8 cellular contexts compared by ENCODE assay signal in the genomic region with DNA sequence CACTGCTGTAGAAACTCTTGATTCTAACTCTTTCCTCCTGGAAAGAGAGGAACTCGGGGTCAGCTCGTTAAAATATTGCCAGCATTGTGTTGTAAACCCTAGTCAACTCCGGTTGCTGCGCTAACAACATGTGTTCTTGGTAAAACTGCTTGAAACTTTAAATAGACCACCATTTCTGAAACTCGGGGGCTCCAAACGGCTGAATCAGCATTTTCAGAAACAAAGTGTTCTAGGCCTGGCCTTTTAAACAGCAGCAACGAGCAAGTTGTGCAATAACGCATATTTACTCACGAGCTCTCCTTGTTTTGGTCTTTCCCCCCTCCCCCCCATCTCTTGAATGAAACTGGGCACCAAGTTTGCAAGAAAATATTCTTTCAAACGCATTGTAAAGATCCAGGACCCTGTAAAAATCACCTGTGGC. TPM values are rescaled to one million over a fixed set of nuclear protein-coding genes. Genes with fewer than 3 reads are reported as not detected.
DNase-seq lines count a peak whose midpoint lies in the region; ATAC-seq and TF ChIP-seq lines count a peak whose summit lies in the region.

No MANE protein-coding gene starts in this region.

- no peaks in the 10 kb centered on the region for H3K36me3 ChIP-seq in HUES64 (ENCODE audit: insufficient read depth, low read length)
- peaks cover 0 to 9% of the 10 kb centered on the region in 2 experiments for H3K36me3 ChIP-seq in mesenchymal stem cell (ENCODE audit: control insufficient read depth in 1 of 2, insufficient read depth in 2 of 2, low read depth in 1 of 2, low read length in 2 of 2)

- H3K36me3 Mint-ChIP-seq in MCF 10A (ENCODE audit: insufficient read depth, unreplicated experiment) = peaks cover 13% of the 10 kb centered on the region

- H3K4ac ChIP-seq in mesenchymal stem cell (ENCODE audit: low read depth in 1 of 2, low read length in 2 of 2) = no peak overlapping the region

- no peak overlapping the region for H3K14ac ChIP-seq in mesenchymal stem cell (ENCODE audit: low read length in 2 of 2)

- H2BK12ac ChIP-seq in mesenchymal stem cell (ENCODE audit: low read length in 2 of 2) = no peak overlapping the region

- H3K23ac ChIP-seq in mesenchymal stem cell (ENCODE audit: low read length in 2 of 2) = no peak overlapping the region

- ATAC-seq in HG03039 (IDR thresholded peaks at IDR 0.05; ENCODE audit: unreplicated experiment) = no peak

- H3K4me1 Mint-ChIP-seq in MCF 10A (ENCODE audit: insufficient read depth, unreplicated experiment) = peaks cover 13% of the 10 kb centered on the region

- H3K4me3 Mint-ChIP-seq in MCF 10A (ENCODE audit: unreplicated experiment) = peak overlapping the region; percentile 84

- H2BK5ac ChIP-seq in mesenchymal stem cell (ENCODE audit: low read depth, low read length, poor library complexity, severe bottlenecking) = peak overlapping the region; percentile 69

- H3K9ac ChIP-seq in HUES64 (ENCODE audit: low read depth, low read length) (peak overlapping the region; percentile 72), mesenchymal stem cell (ENCODE audit: low read length) (peak overlapping the region; percentile 89)

- peak; percentile 30 for DNase-seq in ACHN
- DNase-seq in MCF 10A (ENCODE audit: unreplicated experiment) = peak; percentile 69
- peak; percentile 70 for DNase-seq in mesenchymal stem cell
- no peak for DNase-seq in NCI-H2081 treated with DMSO at 0.1 percent for 48 hours (lab: John Stamatoyannopoulos, UW)
- DNase-seq in medulla oblongata (ENCODE audit: extremely low spot score) = no peak
- no peak for DNase-seq in cerebellar cortex (ENCODE audit: low spot score)

- H2AFZ ChIP-seq in mesenchymal stem cell (ENCODE audit: low read depth, low read length) = no peak overlapping the region

- H3K27ac ChIP-seq in HUES64 (ENCODE audit: low read depth, low read length) (peak overlapping the region; percentile 13; the same call in 1 of the 2 replicates), mesenchymal stem cell (ENCODE audit: low read length, poor library complexity, severe bottlenecking) (peak overlapping the region; percentile 35)

- H3K4me1 ChIP-seq in HUES64 (ENCODE audit: insufficient read depth, low read length) (peaks cover 26% of the 10 kb centered on the region), mesenchymal stem cell (ENCODE audit: control insufficient read depth, insufficient read depth, low read depth, low read length) (peaks cover 7% of the 10 kb centered on the region)

- no peak overlapping the region for H4K91ac ChIP-seq in mesenchymal stem cell (ENCODE audit: low read length)

- H2BK15ac ChIP-seq in mesenchymal stem cell (ENCODE audit: low read depth, poor library complexity, severe bottlenecking) = no peak overlapping the region

- intact Hi-C loops in MCF 10A (cut with micrococcal nuclease) = loop anchor here (2.0 to 5.0 kb wide), 4 partner anchors 170 to 350 kb away; no protein-coding TSS in a partner anchor

- peak overlapping the region in 1 of 2 experiments; percentile 75 for H3K18ac ChIP-seq in mesenchymal stem cell (ENCODE audit: low read depth in 1 of 2, low read length in 2 of 2)

- H4K8ac ChIP-seq in mesenchymal stem cell (ENCODE audit: low read length) = no peak overlapping the region

- H3K9me3 ChIP-seq in HUES64 (ENCODE audit: insufficient read depth, low read depth, low read length) = no peaks in the 10 kb centered on the region
- peaks cover 5% of the 10 kb centered on the region for H3K9me3 ChIP-seq in mesenchymal stem cell (ENCODE audit: control insufficient read depth, low read length)

- 6% methylated on average over 10 of the region's 10 CpGs for WGBS in HUES64
- 3% methylated on average over 10 of the region's 10 CpGs for WGBS in mesenchymal stem cell

- peaks cover 32% of the 10 kb centered on the region for H3K27me3 ChIP-seq in HUES64 (ENCODE audit: insufficient read depth, low read length)
- no peaks in the 10 kb centered on the region for H3K27me3 ChIP-seq in mesenchymal stem cell (ENCODE audit: control insufficient read depth in 1 of 2, insufficient read depth in 1 of 2, low read length in 2 of 2)

- no peaks in the 10 kb centered on the region for H3K27me3 Mint-ChIP-seq in MCF 10A (ENCODE audit: insufficient read depth, unreplicated experiment)

- peak overlapping the region; percentile 90 for H3K4me2 ChIP-seq in mesenchymal stem cell (ENCODE audit: low read length, poor library complexity, severe bottlenecking)

- H2AK5ac ChIP-seq in mesenchymal stem cell (ENCODE audit: low read length, severe bottlenecking) = no peak overlapping the region

- no peak for TF ChIP-seq CTCF in MCF 10A (IDR thresholded peaks at IDR 0.05; ENCODE audit: unreplicated experiment)

- H3K27ac Mint-ChIP-seq in MCF 10A (ENCODE audit: low read depth, unreplicated experiment) = peak overlapping the region; percentile 64

- peaks cover 4% of the 10 kb centered on the region for H3K79me1 ChIP-seq in mesenchymal stem cell (replicated peaks; ENCODE audit: low read length, poor library complexity, severe bottlenecking)

- POLR2A ChIA-PET in MCF 10A (lab: Yijun Ruan, JAX) = interaction anchor here (0.7 to 1.3 kb wide), 8 partner anchors 8 to 461 kb away, joined by 3 to 4 read pairs (median 3); no protein-coding TSS in a partner anchor

- H3K4me3 ChIP-seq in HUES64 (ENCODE audit: low read length) = peak overlapping the region; percentile 66
- peak overlapping the region; percentile 32 to 81 for H3K4me3 ChIP-seq in mesenchymal stem cell (ENCODE audit: insufficient read depth in 1 of 2, low read depth in 1 of 2, low read length in 2 of 2)

- TSS peak; percentile 47 for BruUV-seq in MCF 10A (replicated peaks; lab: Mats Ljungman, UMichigan)

- in situ Hi-C loops in ACHN (cut with HindIII; ENCODE audit: low pct_ligation_motif_present, low pct_unique_long_range_greater_than_20kb, low sequenced_read_pairs) = no loop called here

- H2BK120ac ChIP-seq in mesenchymal stem cell (ENCODE audit: low read depth, low read length) = no peak overlapping the region

- H3K9me3 Mint-ChIP-seq in MCF 10A (ENCODE audit: unreplicated experiment) = peaks cover 5% of the 10 kb centered on the region

- CTCF ChIA-PET in MCF 10A (lab: Yijun Ruan, JAX) = no interaction called here

RNA-seq across cellular contexts. Expression of a gene that starts 9.2 kb away (rescaled TPM):
- 52.0 TPM for polyA plus RNA-seq in HUES64 (2013, experiment 1 of 2)
- 53.3 TPM for polyA plus RNA-seq in HUES64 (2013, experiment 2 of 2)
- total RNA-seq in MCF 10A (2022) = 68.2 and 71.3 TPM in 2 replicates
- polyA plus RNA-seq in mesenchymal stem cell (2013, experiment 1 of 2) = 16.9 TPM
- polyA plus RNA-seq in mesenchymal stem cell (2013, experiment 2 of 2) = 16.6 TPM

Comparison
In these comparisons a context has a peak if more than half of its experiments do, and no peak if none do; other contexts are left out.
1. DNase-seq: peak in ACHN (single experiment), MCF 10A (single experiment) and mesenchymal stem cell (single experiment); none in NCI-H2081 treated with DMSO at 0.1 percent for 48 hours (single experiment), medulla oblongata (single experiment) and cerebellar cortex (single experiment).